ENCODE assay signal across 20 cellular contexts in the genomic region with DNA sequence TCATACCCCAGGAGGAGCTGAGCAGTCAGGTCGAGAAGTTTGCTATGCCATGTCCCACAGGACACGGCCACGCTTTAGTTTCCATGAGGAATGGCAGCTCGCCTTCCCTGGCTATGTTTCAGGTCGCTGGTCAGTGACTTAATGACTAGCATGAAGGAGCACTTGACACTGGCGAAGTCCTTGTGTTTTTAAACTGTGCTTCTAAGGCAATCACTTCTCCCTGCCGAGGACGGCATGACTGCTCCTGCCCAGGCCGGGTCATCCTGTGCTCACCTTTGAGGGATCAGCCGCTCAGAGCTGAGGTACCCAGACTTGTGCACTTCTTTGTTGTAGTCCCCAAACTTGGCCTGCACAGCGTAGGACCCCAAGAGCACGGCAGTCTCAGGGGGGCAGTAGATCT. TPM values are rescaled to one million over a fixed set of nuclear protein-coding genes. Genes with fewer than 3 reads are reported as not detected.
DNase-seq lines count a peak whose midpoint lies in the region; ATAC-seq, FAIRE-seq and TF ChIP-seq lines count a peak whose summit lies in the region.
"Had no signal": no experiment of that assay in that cellular context is flagged by ENCODE, and none has a peak within 500 bp of the region (broad histone marks: within the 10 kb centered on the region; RNA-seq: fewer than 3 reads in every experiment).

No MANE protein-coding gene starts in this region.

- H3K36me3 Mint-ChIP-seq in MCF 10A (ENCODE audit: insufficient read depth, unreplicated experiment) (peaks cover 96% of the 10 kb centered on the region), type B pancreatic cell (peaks cover 47% of the 10 kb centered on the region)

- H3K27ac Mint-ChIP-seq in MCF 10A (ENCODE audit: low read depth, unreplicated experiment): peak overlapping the region; percentile 46
- H3K27ac Mint-ChIP-seq in type B pancreatic cell: peak overlapping the region; percentile 79
- H3K27ac Mint-ChIP-seq: T-helper 1 cell treated with Interleukin-12 subunit alpha and Interleukin-12 subunit beta and Interleukin-4 antibody, amounts not matched to agents 30 μg/mL and 1 μg/mL, for 36 hours had no signal

- no peak overlapping the region for H3K4me3 ChIP-seq in breast epithelium
- no peak overlapping the region for H3K4me3 ChIP-seq in H1 (ENCODE audit: extremely low read depth in 1 of 4, insufficient read depth in 2 of 4, low read depth in 3 of 4, low read length in 4 of 4)
- H3K4me3 ChIP-seq in mesenchymal stem cell (ENCODE audit: insufficient read depth in 1 of 2, low read depth in 1 of 2, low read length in 2 of 2): no peak overlapping the region
- H3K4me3 ChIP-seq: K562, right atrium auricular region had no signal

- H3K18ac ChIP-seq in H1 (ENCODE audit: extremely low read depth, low read length) (no peak overlapping the region), mesenchymal stem cell (ENCODE audit: low read depth in 1 of 2, low read length in 2 of 2) (no peak overlapping the region)

- H2AFZ ChIP-seq in H1 (ENCODE audit: low read length): no peak overlapping the region
- H2AFZ ChIP-seq in mesenchymal stem cell (ENCODE audit: low read depth, low read length): no peak overlapping the region

- H3K4me3 Mint-ChIP-seq in MCF 10A (ENCODE audit: unreplicated experiment) (no peak overlapping the region), type B pancreatic cell (no peak overlapping the region)
- H3K4me3 Mint-ChIP-seq: activated CD4-positive, alpha-beta memory T cell treated with anti-CD3 and anti-CD28 coated beads for 36 hours; T-helper 1 cell treated with Interleukin-12 subunit alpha and Interleukin-12 subunit beta and Interleukin-4 antibody, amounts not matched to agents 30 μg/mL and 1 μg/mL, for 36 hours had no signal

- H2AK5ac ChIP-seq in H1 (ENCODE audit: low read depth, low read length) (no peak overlapping the region), mesenchymal stem cell (ENCODE audit: low read length, severe bottlenecking) (peak overlapping the region; percentile 54)

- no TSS peak for BruUV-seq in MCF 10A (replicated peaks; lab: Mats Ljungman, UMichigan)

- H3K36me3 ChIP-seq in breast epithelium (no peaks in the 10 kb centered on the region), H1 (ENCODE audit: control insufficient read depth in 2 of 4, insufficient read depth in 4 of 4, low read length in 3 of 4) (peaks cover 52 to 100% (median 82%) of the 10 kb centered on the region in 4 experiments), mesenchymal stem cell (ENCODE audit: control insufficient read depth in 1 of 2, insufficient read depth in 2 of 2, low read depth in 1 of 2, low read length in 2 of 2) (peaks cover 23 to 57% of the 10 kb centered on the region in 2 experiments)

- no peak overlapping the region for H4K8ac ChIP-seq in H1 (ENCODE audit: extremely low read depth, insufficient read depth, low read length)
- H4K8ac ChIP-seq in mesenchymal stem cell (ENCODE audit: low read length): no peak overlapping the region

- H3K9me3 ChIP-seq in breast epithelium (no peaks in the 10 kb centered on the region), H1 (ENCODE audit: insufficient read depth in 2 of 2, low read depth in 1 of 2, low read length in 1 of 2) (no peaks in the 10 kb centered on the region), mesenchymal stem cell (ENCODE audit: control insufficient read depth, low read length) (no peaks in the 10 kb centered on the region)
- H3K9me3 ChIP-seq: BE2C, right atrium auricular region had no signal

- TF ChIP-seq RAD21 in H1 (IDR thresholded peaks at IDR 0.05 in 1 of 2, conservative IDR thresholded peaks at IDR 0.05 in 1 of 2; ENCODE audit: low read depth in 2 of 2, low read length in 2 of 2): no peak

- no peak overlapping the region for H3K4ac ChIP-seq in H1 (replicated peaks; ENCODE audit: insufficient read length, low read depth, low read length)
- H3K4ac ChIP-seq in mesenchymal stem cell (ENCODE audit: low read depth in 1 of 2, low read length in 2 of 2): no peak overlapping the region

- H3K4me1 ChIP-seq in breast epithelium: peaks cover 0 to 6% of the 10 kb centered on the region in 2 donors
- H3K4me1 ChIP-seq in H1 (replicated peaks in 1 of 4; ENCODE audit: control insufficient read depth in 3 of 4, insufficient read depth in 4 of 4, low read length in 3 of 4): peaks cover 0 to 2% (median under 1%) of the 10 kb centered on the region in 4 experiments; a peak in 2 of 7 replicates
- peaks cover 7% of the 10 kb centered on the region for H3K4me1 ChIP-seq in mesenchymal stem cell (ENCODE audit: control insufficient read depth, insufficient read depth, low read depth, low read length)
- H3K4me1 ChIP-seq: BE2C had no signal

- H3K23ac ChIP-seq in H1 (ENCODE audit: insufficient read length): no peak overlapping the region
- no peak overlapping the region for H3K23ac ChIP-seq in mesenchymal stem cell (ENCODE audit: low read length in 2 of 2)

- no peak overlapping the region for H3K56ac ChIP-seq in H1 (replicated peaks; ENCODE audit: insufficient read length, low read depth, low read length)

- peaks cover 7 to 25% of the 10 kb centered on the region in 2 experiments for H4K20me1 ChIP-seq in H1 (replicated peaks in 1 of 2; ENCODE audit: control insufficient read depth in 1 of 2, insufficient read depth in 2 of 2, low read length in 2 of 2)

- no peaks in the 10 kb centered on the region for H3K27me3 ChIP-seq in breast epithelium
- H3K27me3 ChIP-seq in H1 (replicated peaks in 1 of 4; ENCODE audit: control insufficient read depth in 3 of 4, extremely low read depth in 1 of 4, insufficient read depth in 3 of 4, low read length in 3 of 4): no peaks in the 10 kb centered on the region
- H3K27me3 ChIP-seq in mesenchymal stem cell (ENCODE audit: control insufficient read depth in 1 of 2, insufficient read depth in 1 of 2, low read length in 2 of 2): no peaks in the 10 kb centered on the region
- H3K27me3 ChIP-seq: BE2C, right atrium auricular region had no signal

- no peak overlapping the region for H3K9ac ChIP-seq in H1 (replicated peaks in 1 of 4; ENCODE audit: extremely low read depth in 1 of 4, low read depth in 3 of 4, low read length in 3 of 4)
- H3K9ac ChIP-seq in mesenchymal stem cell (ENCODE audit: low read length): no peak overlapping the region

- CTCF ChIA-PET in MCF 10A (lab: Yijun Ruan, JAX) (interaction anchor here (0.6 to 1.8 kb wide), 4 partner anchors 14 to 188 kb away, joined by 3 to 6 read pairs (median 4); no protein-coding TSS in a partner anchor), H1 (lab: Charles Lee; ENCODE audit: partially characterized antibody) (interaction anchor here (0.8 to 4.5 kb wide), 8 partner anchors 10 to 186 kb away, joined by 3 to 17 read pairs (median 4); no protein-coding TSS in a partner anchor)

- no peak for ATAC-seq in GM18870 (IDR thresholded peaks at IDR 0.05; ENCODE audit: unreplicated experiment)
- no peak for ATAC-seq in GM18502 (IDR thresholded peaks at IDR 0.05; ENCODE audit: poor library complexity, unreplicated experiment)
- ATAC-seq: K562 had no signal

- no peaks in the 10 kb centered on the region for H3K9me3 Mint-ChIP-seq in MCF 10A (ENCODE audit: unreplicated experiment)
- no peaks in the 10 kb centered on the region for H3K9me3 Mint-ChIP-seq in type B pancreatic cell
- H3K9me3 Mint-ChIP-seq: activated CD4-positive, alpha-beta memory T cell treated with anti-CD3 and anti-CD28 coated beads for 36 hours; T-helper 1 cell treated with Interleukin-12 subunit alpha and Interleukin-12 subunit beta and Interleukin-4 antibody, amounts not matched to agents 30 μg/mL and 1 μg/mL, for 36 hours had no signal

- H2BK20ac ChIP-seq in H1 (ENCODE audit: low read length): no peak overlapping the region

- H3K4me2 ChIP-seq in H1 (ENCODE audit: insufficient read depth in 1 of 2, low read depth in 2 of 2, low read length in 2 of 2) (no peak overlapping the region), mesenchymal stem cell (ENCODE audit: low read length, poor library complexity, severe bottlenecking) (no peak overlapping the region)

- H3K79me2 ChIP-seq in H1 (ENCODE audit: control insufficient read depth in 1 of 2, insufficient read depth in 2 of 2, low read length in 2 of 2): peaks cover 0 to 86% of the 10 kb centered on the region in 2 experiments; a peak in 2 of 4 replicates

- TF ChIP-seq POLR2A in breast epithelium (IDR thresholded peaks at IDR 0.05): no peak
- no peak for TF ChIP-seq POLR2A in H1 (IDR thresholded peaks at IDR 0.05; ENCODE audit: control extremely low read depth in 1 of 2, low read depth in 2 of 2, low read length in 2 of 2)
- TF ChIP-seq POLR2A in GM12891 (IDR thresholded peaks at IDR 0.05; ENCODE audit: low read depth, low read length): no peak

- H3K14ac ChIP-seq in H1 (ENCODE audit: insufficient read length) (no peak overlapping the region), mesenchymal stem cell (ENCODE audit: low read length in 2 of 2) (peak overlapping the region in 1 of 2 experiments; percentile 35)

- H3K27ac ChIP-seq in breast epithelium (peak overlapping the region in 1 of 2 donors; percentile 87), H1 (ENCODE audit: low read depth, low read length) (no peak overlapping the region), mesenchymal stem cell (ENCODE audit: low read length, poor library complexity, severe bottlenecking) (peak overlapping the region; percentile 65)
- H3K27ac ChIP-seq: right atrium auricular region had no signal

- no peak overlapping the region for H4K5ac ChIP-seq in H1 (ENCODE audit: insufficient read length, low read depth, low read length)

- 96% methylated on average over 12 of the region's 12 CpGs; no CpG with 5 or more reads in 1 of the 2 experiments for WGBS in H1 (ENCODE audit: extremely low coverage in 1 of 2, insufficient coverage in 1 of 2, insufficient read length in 1 of 2, insufficient replicate concordance in 2 of 2, low coverage in 1 of 2, low lambda C conversion rate in 2 of 2, missing lambda C conversion rate in 1 of 2), 2 experiments
- 91% methylated on average over 12 of the region's 12 CpGs for WGBS in mesenchymal stem cell

- POLR2A ChIA-PET in MCF 10A (lab: Yijun Ruan, JAX) (no interaction called here), H1 (lab: Charles Lee; ENCODE audit: partially characterized antibody) (interaction anchor here (2.4 kb wide), 1 partner anchor 16 kb away, joined by 8 read pairs; no protein-coding TSS in a partner anchor)

- no peak overlapping the region for H2BK120ac ChIP-seq in H1 (replicated peaks; ENCODE audit: low read depth, low read length)
- no peak overlapping the region for H2BK120ac ChIP-seq in mesenchymal stem cell (ENCODE audit: low read depth, low read length)

- no peaks in the 10 kb centered on the region for H3K27me3 Mint-ChIP-seq in MCF 10A (ENCODE audit: insufficient read depth, unreplicated experiment)
- H3K27me3 Mint-ChIP-seq in type B pancreatic cell: no peaks in the 10 kb centered on the region
- H3K27me3 Mint-ChIP-seq: activated CD4-positive, alpha-beta memory T cell treated with anti-CD3 and anti-CD28 coated beads for 36 hours had no signal

- no peaks in the 10 kb centered on the region for H3K4me1 Mint-ChIP-seq in MCF 10A (ENCODE audit: insufficient read depth, unreplicated experiment)
- peaks cover 16% of the 10 kb centered on the region for H3K4me1 Mint-ChIP-seq in type B pancreatic cell (ENCODE audit: unreplicated experiment)

- DNase-seq in MCF 10A (ENCODE audit: unreplicated experiment) (no peak), breast epithelium (ENCODE audit: low spot score in 2 of 2) (no peak), H1 (ENCODE audit: low read depth in 1 of 2, low spot score in 2 of 2) (no peak), mesenchymal stem cell (no peak), type B pancreatic cell (ENCODE audit: extremely low spot score, unreplicated experiment) (no peak), GM12891 (ENCODE audit: insufficient read length, low spot score) (no peak)
- DNase-seq: activated CD4-positive, alpha-beta memory T cell treated with anti-CD3 and anti-CD28 coated beads for 36 hours; activated naive CD4-positive, alpha-beta T cell; amygdala; BE2C; COR-L47; NCI-H1436 treated with DMSO at 0.1 percent for 48 hours; NCI-H69; SIG-M5 had no signal

- H2BK12ac ChIP-seq in H1 (ENCODE audit: low read depth, low read length): no peak overlapping the region; the same call in 1 of the 2 replicates
- H2BK12ac ChIP-seq in mesenchymal stem cell (ENCODE audit: low read length in 2 of 2): no peak overlapping the region

- intact Hi-C loops in MCF 10A (cut with micrococcal nuclease) (no loop called here), breast epithelium (cut with DNase I; ENCODE audit: low total_unique reads) (no loop called here)

- no peak overlapping the region for H4K91ac ChIP-seq in H1 (replicated peaks; ENCODE audit: insufficient read length, low read length)
- H4K91ac ChIP-seq in mesenchymal stem cell (ENCODE audit: low read length): no peak overlapping the region

- TF ChIP-seq CTCF in MCF 10A (IDR thresholded peaks at IDR 0.05; ENCODE audit: unreplicated experiment) (no peak), breast epithelium (IDR thresholded peaks at IDR 0.05) (no peak), H1 (IDR thresholded peaks at IDR 0.05; ENCODE audit: control extremely low read depth in 1 of 3, insufficient read depth in 1 of 3, low read depth in 1 of 3, low read length in 3 of 3) (no peak), type B pancreatic cell (conservative IDR thresholded peaks at IDR 0.05) (no peak)

- no peak for TF ChIP-seq EP300 in H1 (IDR thresholded peaks at IDR 0.05; ENCODE audit: borderline replicate concordance in 1 of 2, low read depth in 2 of 2, low read length in 2 of 2)

- H3K79me1 ChIP-seq in H1 (ENCODE audit: low read depth, low read length) (peaks cover 16% of the 10 kb centered on the region; the same call in 1 of the 2 replicates), mesenchymal stem cell (replicated peaks; ENCODE audit: low read length, poor library complexity, severe bottlenecking) (peaks cover 39% of the 10 kb centered on the region)

- no peak for FAIRE-seq in H1 (lab: Jason Lieb, UNC)
- FAIRE-seq in GM12891 (lab: Jason Lieb, UNC): no peak
- FAIRE-seq: frontal cortex, K562 had no signal

- H2BK5ac ChIP-seq in H1 (ENCODE audit: low read depth, low read length) (peak overlapping the region; percentile 3; the same call in 1 of the 2 replicates), mesenchymal stem cell (ENCODE audit: low read depth, low read length, poor library complexity, severe bottlenecking) (no peak overlapping the region)

- H2BK15ac ChIP-seq in H1 (ENCODE audit: low read length) (no peak overlapping the region), mesenchymal stem cell (ENCODE audit: low read depth, poor library complexity, severe bottlenecking) (no peak overlapping the region)

- H3K23me2 ChIP-seq in H1 (ENCODE audit: low read depth, low read length): no peaks in the 10 kb centered on the region

RNA-seq across cellular contexts. Expression of gene EZR, which starts 34.1 kb away (rescaled TPM):
- total RNA-seq in MCF 10A (2022): 243 and 296 TPM in 2 replicates
- 100 to 1,000 TPM in 1 of 3 donors, 10 to 100 TPM in 2; 29.1 to 154 (median 59.3) TPM for total RNA-seq in breast epithelium
- total RNA-seq in H1 (2021; fragmentation: NEBNext Ultra II Directional; extraction: Animal tissue kit (Norgen Biotek cat#: 25700)): 286 and 287 TPM in 2 replicates
- 122 and 138 TPM in 2 replicates for polyA plus RNA-seq in H1 (2011; rRNA removed)
- polyA plus RNA-seq in H1 (2011; cell fraction: cytosol; rRNA removed): 180 TPM
- polyA plus RNA-seq in H1 (2011; cell fraction: nucleus; rRNA removed): 214 TPM
- polyA plus RNA-seq in H1 (2012, experiment 1 of 2): 182 to 212 TPM (median 197 TPM) in 4 replicates
- 94.1 TPM for polyA plus RNA-seq in H1 (2012, experiment 2 of 2)
- 180 TPM for polyA plus RNA-seq in H1 (2013, experiment 1 of 2)
- polyA plus RNA-seq in H1 (2013, experiment 2 of 2): 182 TPM
- polyA minus RNA-seq in H1 (2011; rRNA and poly(A)+ RNA removed): 153 and 157 TPM in 2 replicates
- polyA minus RNA-seq in H1 (2011; cell fraction: cytosol; rRNA and poly(A)+ RNA removed): 91.7 TPM
- polyA minus RNA-seq in H1 (2011; cell fraction: nucleus; rRNA and poly(A)+ RNA removed): 77.4 TPM
- polyA plus RNA-seq in mesenchymal stem cell (2013, experiment 1 of 2): 45.8 TPM
- polyA plus RNA-seq in mesenchymal stem cell (2013, experiment 2 of 2): 44.2 TPM
- 166 and 349 TPM in 2 replicates for total RNA-seq in type B pancreatic cell (ENCODE audit: low replicate concordance)
- polyA plus RNA-seq in GM12891 (2012; ENCODE audit: low read depth, missing spikeins): 166 TPM
